ENCODE assay signal across 10 cellular contexts in the genomic region with DNA sequence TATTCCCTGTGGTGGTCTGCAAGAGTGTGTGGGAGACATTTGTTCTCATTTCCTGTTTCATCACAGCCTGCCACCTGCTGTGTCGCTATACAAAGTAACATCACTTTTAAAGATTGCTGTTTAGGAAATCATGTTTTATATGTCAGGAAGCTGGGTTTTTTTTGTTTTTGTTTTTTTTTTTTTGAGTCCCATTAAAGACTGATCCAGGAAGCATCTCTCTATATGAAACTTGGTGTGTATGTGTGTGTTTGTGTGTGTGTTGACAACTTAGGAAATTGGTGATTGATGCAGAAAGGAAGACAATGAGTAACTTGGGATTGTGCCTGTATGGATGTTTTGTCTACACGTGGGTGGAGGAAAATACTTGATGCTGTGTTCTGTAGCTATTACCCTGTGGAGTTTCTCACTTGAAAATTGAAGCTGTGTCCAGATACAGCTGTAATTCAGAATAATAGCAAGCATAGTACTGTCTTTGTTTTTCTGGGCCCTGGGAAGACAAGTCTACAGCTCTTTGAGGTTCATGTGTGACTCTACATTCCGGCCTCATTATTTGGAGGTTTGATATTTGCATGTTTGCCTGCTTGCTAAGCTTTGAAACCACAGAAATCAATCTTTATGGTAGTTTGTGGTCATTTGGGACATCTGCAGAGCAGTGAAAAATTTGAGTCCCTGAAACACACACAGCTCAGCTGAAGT. TPM values are rescaled to one million over a fixed set of nuclear protein-coding genes. Genes with fewer than 3 reads are reported as not detected.
DNase-seq lines count a peak whose midpoint lies in the region; ATAC-seq, FAIRE-seq and TF ChIP-seq lines count a peak whose summit lies in the region.
"Had no signal": no experiment of that assay in that cellular context is flagged by ENCODE, and none has a peak within 500 bp of the region (broad histone marks: within the 10 kb centered on the region; RNA-seq: fewer than 3 reads in every experiment).

No MANE protein-coding gene starts in this region.

- peaks cover 19% of the 10 kb centered on the region for H3F3A ChIP-seq in MM.1S (ENCODE audit: insufficient read depth, low read length)

- H3K4me3 ChIP-seq in HCT116 (replicated peaks in 1 of 2; ENCODE audit: low read depth in 1 of 2, low read length in 2 of 2) (no peak overlapping the region), MM.1S (ENCODE audit: low read length) (peak overlapping the region; percentile 18; the same call in 1 of the 2 replicates), fibroblast of villous mesenchyme (ENCODE audit: low read depth, low read length) (no peak overlapping the region)
- H3K4me3 ChIP-seq: pancreas had no signal

- no peak for TF ChIP-seq RAD21 in HCT116 (IDR thresholded peaks at IDR 0.05; ENCODE audit: low read depth)

- no peak for TF ChIP-seq CTCF in HCT116 (IDR thresholded peaks at IDR 0.05 in 2 of 3, conservative IDR thresholded peaks at IDR 0.05 in 1 of 3; ENCODE audit: borderline replicate concordance in 1 of 3, insufficient read depth in 1 of 3, low read depth in 2 of 3, low read length in 2 of 3)
- no peak for TF ChIP-seq CTCF in MM.1S (IDR thresholded peaks at IDR 0.05; ENCODE audit: low read length)
- no peak for TF ChIP-seq CTCF in fibroblast of villous mesenchyme (IDR thresholded peaks at IDR 0.05; ENCODE audit: insufficient read depth, low read depth, low read length)

- H3K9me3 ChIP-seq in HCT116 (ENCODE audit: control insufficient read depth in 1 of 2, insufficient read depth in 1 of 2, low read depth in 1 of 2, low read length in 2 of 2) (no peaks in the 10 kb centered on the region), MM.1S (replicated peaks; ENCODE audit: insufficient read depth, low read length) (no peaks in the 10 kb centered on the region)
- H3K9me3 ChIP-seq: pancreas had no signal

- CTCF ChIA-PET in HCT116 (lab: Charles Lee) = no interaction called here

- no peak overlapping the region for H3K9ac ChIP-seq in HCT116 (ENCODE audit: low read length)
- peak overlapping the region; percentile 1; the same call in 1 of the 2 replicates for H3K9ac ChIP-seq in MM.1S (ENCODE audit: low read length)

- H3K79me2 ChIP-seq in HCT116 (ENCODE audit: insufficient read depth, low read length) (peaks cover 59% of the 10 kb centered on the region), MM.1S (ENCODE audit: low read length) (no peaks in the 10 kb centered on the region)

- H3K36me3 ChIP-seq in HCT116 (ENCODE audit: control insufficient read depth in 1 of 2, insufficient read depth in 2 of 2, low read length in 2 of 2) (no peaks in the 10 kb centered on the region), MM.1S (replicated peaks; ENCODE audit: insufficient read depth, low read length) (no peaks in the 10 kb centered on the region)
- H3K36me3 ChIP-seq: pancreas had no signal

- intact Hi-C loops in HCT116 (cut with micrococcal nuclease) = no loop called here

- POLR2A ChIA-PET in HCT116 (lab: Charles Lee) = no interaction called here

- ATAC-seq in HCT116 = peak; percentile 56; the same call in 1 of the 2 replicates

- no peaks in the 10 kb centered on the region for H3K27me3 ChIP-seq in HCT116 (ENCODE audit: insufficient read depth, low read length)
- no peaks in the 10 kb centered on the region for H3K27me3 ChIP-seq in MM.1S (replicated peaks; ENCODE audit: insufficient read depth, low read length)
- H3K27me3 ChIP-seq: pancreas had no signal

- H2AFZ ChIP-seq in HCT116 (ENCODE audit: low read depth, low read length, poor library complexity, severe bottlenecking) (no peak overlapping the region), MM.1S (ENCODE audit: low read length) (0 out of 2 replicates have a peak overlapping the region, but pooled peaks have one; percentile 5)

- TF ChIP-seq POLR2A in HCT116 (IDR thresholded peaks at IDR 0.05; ENCODE audit: borderline replicate concordance, extremely low read depth, insufficient read depth, insufficient read length) = no peak

- peaks cover 26 to 29% of the 10 kb centered on the region in 2 experiments for H3K4me1 ChIP-seq in HCT116 (ENCODE audit: control insufficient read depth in 1 of 2, insufficient read depth in 2 of 2, low read length in 2 of 2)
- peaks cover 33% of the 10 kb centered on the region for H3K4me1 ChIP-seq in MM.1S (ENCODE audit: low read length)

- no peaks in the 10 kb centered on the region for H3K9me2 ChIP-seq in HCT116 (ENCODE audit: insufficient read depth)
- H3K9me2 ChIP-seq in MM.1S (replicated peaks; ENCODE audit: insufficient read depth, low read length) = no peaks in the 10 kb centered on the region

- DNase-seq in GM18507 (ENCODE audit: extremely low spot score, insufficient read length, low read depth) (peak; percentile 42), HCT116 (ENCODE audit: low read depth, low spot score) (no peak), MM.1S (peak; percentile 97), fibroblast of villous mesenchyme (ENCODE audit: low read depth) (peak; percentile 75), NCI-H524 (lab: John Stamatoyannopoulos, UW) (no peak), NCI-H2171 treated with DMSO at 0.1 percent for 48 hours (lab: John Stamatoyannopoulos, UW) (no peak), SW 1271 (lab: John Stamatoyannopoulos, UW) (no peak)
- no peak for DNase-seq in stimulated activated CD4-positive, alpha-beta T cell treated with anti-CD3 and anti-CD28 coated beads, Interleukin-4, amount 100 ng/mL, for 24 hours
- DNase-seq: pancreas had no signal

- H4K20me1 ChIP-seq in HCT116 (ENCODE audit: insufficient read depth) (no peaks in the 10 kb centered on the region; the same call in 1 of the 2 replicates), MM.1S (ENCODE audit: insufficient read depth, low read length) (no peaks in the 10 kb centered on the region)

- FAIRE-seq in GM18507 (lab: Jason Lieb, UNC) = peak; percentile 96
- FAIRE-seq: pancreas had no signal

- H3K4me2 ChIP-seq in HCT116 (ENCODE audit: low read length) (peak overlapping the region; percentile 42), MM.1S (ENCODE audit: low read depth, low read length) (peak overlapping the region; percentile 60)

- no peak overlapping the region for H3K27ac ChIP-seq in HCT116 (ENCODE audit: low read depth, low read length)
- peak overlapping the region; percentile 64 for H3K27ac ChIP-seq in MM.1S (ENCODE audit: low read length)
- H3K27ac ChIP-seq: pancreas had no signal

- BruUV-seq in HCT116 (replicated peaks; lab: Mats Ljungman, UMichigan) = no TSS peak

- RAD21 ChIA-PET in HCT116 (lab: Charles Lee; ENCODE audit: low non-redundant PET in 1 of 2, low total read pairs in 2 of 2, uncharacterized antibody in 2 of 2, unreplicated experiment in 2 of 2) = no interaction called here

TF ChIP-seq in HCT116, 20 proteins besides CTCF, POLR2A, EP300 and RAD21:
- TF ChIP-seq, protein P1, sequence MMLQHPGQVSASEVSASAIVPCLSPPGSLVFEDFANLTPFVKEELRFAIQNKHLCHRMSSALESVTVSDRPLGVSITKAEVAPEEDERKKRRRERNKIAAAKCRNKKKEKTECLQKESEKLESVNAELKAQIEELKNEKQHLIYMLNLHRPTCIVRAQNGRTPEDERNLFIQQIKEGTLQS (IDR thresholded peaks at IDR 0.05) = no peak
- 0 out of 2 replicates have a peak, but pooled peaks have one; percentile 15 for TF ChIP-seq EGR1 (IDR thresholded peaks at IDR 0.05; ENCODE audit: low read depth)

RNA-seq across cellular contexts. Expression of a gene that starts 47.9 kb away (rescaled TPM):
- total RNA-seq in HCT116 (2021; ENCODE audit: unreplicated experiment) (61.2 TPM), fibroblast of villous mesenchyme (541 and 761 TPM in 2 replicates)
- 37.6 and 52.3 TPM in 2 replicates for polyA plus RNA-seq in HCT116 (2012)
- total RNA-seq: T-helper 2 cell treated with Interferon-gamma antibody and Interleukin-4, amounts not matched to agents 100 ng/mL and 5 ng/mL, for 36 hours had no signal

Comparison
In these comparisons a context has a peak if more than half of its experiments do, and no peak if none do; other contexts are left out.
1. DNase-seq: peak in GM18507 (single experiment), MM.1S (single experiment) and fibroblast of villous mesenchyme (single experiment); none in HCT116 (single experiment), NCI-H524 (0 of 2), NCI-H2171 treated with DMSO at 0.1 percent for 48 hours (single experiment), SW 1271 (0 of 2) and stimulated activated CD4-positive, alpha-beta T cell treated with anti-CD3 and anti-CD28 coated beads, Interleukin-4, amount 100 ng/mL, for 24 hours (single experiment).